ENCODE assay signal across 8 cellular contexts in the genomic region with DNA sequence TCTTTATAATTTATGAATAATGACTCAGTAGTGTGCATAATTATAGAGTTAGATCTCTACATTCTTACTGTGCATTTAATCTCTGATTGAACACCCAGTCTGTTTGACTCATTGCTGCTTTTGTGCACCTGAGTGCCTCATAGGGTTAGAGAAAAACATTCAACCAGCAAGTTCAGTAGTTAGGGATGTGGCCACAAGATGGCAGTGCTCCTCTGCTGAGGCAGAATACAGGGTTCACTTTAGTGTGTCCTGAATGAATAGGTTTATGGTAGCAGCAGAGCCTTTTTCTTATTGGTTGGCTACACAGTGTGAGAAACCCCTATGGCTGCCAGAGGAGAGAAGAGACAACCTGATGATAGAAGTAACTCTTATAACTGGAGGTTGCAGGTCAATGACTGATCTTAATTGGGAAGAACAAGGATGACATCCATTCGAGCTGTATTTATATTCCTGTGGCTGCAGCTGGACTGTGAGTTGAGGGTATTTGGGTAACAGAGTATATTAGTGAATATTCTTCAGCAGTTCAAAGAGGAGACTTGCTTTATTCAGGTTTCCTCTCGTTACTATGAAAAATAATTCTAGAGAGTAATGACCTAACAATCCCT.
DNase-seq lines count a peak whose midpoint lies in the region; ATAC-seq and TF ChIP-seq lines count a peak whose summit lies in the region.

No MANE protein-coding gene starts in this region.

- POLR2A ChIA-PET in Panc1 (lab: Charles Lee) = no interaction called here

- H3K36me3 ChIP-seq in Panc1 (ENCODE audit: control insufficient read depth, insufficient read depth, low read length) (no peaks in the 10 kb centered on the region), vagina (no peaks in the 10 kb centered on the region)

- CTCF ChIA-PET in Panc1 (lab: Charles Lee) = no interaction called here

- no TSS peak for BruUV-seq in Panc1 (replicated peaks; lab: Mats Ljungman, UMichigan)

- H3K4me3 ChIP-seq in Panc1 (ENCODE audit: low read depth in 2 of 2, low read length in 2 of 2) = no peak overlapping the region
- H3K4me3 ChIP-seq in fibroblast of villous mesenchyme (ENCODE audit: low read depth, low read length) = no peak overlapping the region
- no peak overlapping the region for H3K4me3 ChIP-seq in vagina

- TF ChIP-seq POLR2A in vagina (IDR thresholded peaks at IDR 0.05) = no peak

- no peaks in the 10 kb centered on the region for H3K4me1 ChIP-seq in Panc1 (ENCODE audit: control insufficient read depth, insufficient read depth, low read length)
- H3K4me1 ChIP-seq in vagina = no peaks in the 10 kb centered on the region

- intact Hi-C loops in Panc1 (cut with micrococcal nuclease; ENCODE audit: unreplicated experiment) = loop anchor here (2.0 kb wide), 1 partner anchor 64 kb away; no protein-coding TSS in a partner anchor
- intact Hi-C loops in posterior cingulate gyrus (cut with DNase I) = no loop called here
- intact Hi-C loops in vagina (cut with DNase I) = no loop called here

- H3K27ac ChIP-seq in Panc1 (ENCODE audit: low read length) (no peak overlapping the region), vagina (no peak overlapping the region)

- peak; percentile 72 for ATAC-seq in HG03039 (IDR thresholded peaks at IDR 0.05; ENCODE audit: unreplicated experiment)
- ATAC-seq in Panc1 = peak; percentile 89

- DNase-seq in NCI-H2227 (lab: John Stamatoyannopoulos, UW; ENCODE audit: unreplicated experiment) (peak; percentile 18), NCI-H2227 treated with DMSO at 0.1 percent for 48 hours (lab: John Stamatoyannopoulos, UW) (no peak), Panc1 (ENCODE audit: low read depth, low spot score) (peak; percentile 58), fibroblast of villous mesenchyme (ENCODE audit: low read depth) (peak; percentile 21), posterior cingulate gyrus (peak in 7 of 10 donors; percentile 25 to 80 (median 39)), vagina (ENCODE audit: extremely low spot score in 2 of 2) (no peak)
- DNase-seq in activated T-cell treated with anti-CD3 and anti-CD28 coated beads, Interleukin-2, amount 50 U/mL, for 1 hour = peak; percentile 71

- TF ChIP-seq CTCF in Panc1 (IDR thresholded peaks at IDR 0.05) = peak; percentile 79
- peak; percentile 69 for TF ChIP-seq CTCF in fibroblast of villous mesenchyme (IDR thresholded peaks at IDR 0.05; ENCODE audit: insufficient read depth, low read depth, low read length)
- peak; percentile 27 to 37 (median 36) for TF ChIP-seq CTCF in vagina (IDR thresholded peaks at IDR 0.05)

- no peaks in the 10 kb centered on the region for H3K9me3 ChIP-seq in Panc1 (ENCODE audit: control insufficient read depth, insufficient read depth, low read depth, low read length)
- no peaks in the 10 kb centered on the region for H3K9me3 ChIP-seq in vagina

- in situ Hi-C loops in Panc1 (cut with HindIII; ENCODE audit: low pct_unique_long_range_greater_than_20kb, low sequenced_read_pairs) = no loop called here

- no peaks in the 10 kb centered on the region; the same call in 1 of the 2 replicates for H3K27me3 ChIP-seq in Panc1 (ENCODE audit: control insufficient read depth, insufficient read depth, low read length)
- H3K27me3 ChIP-seq in vagina = no peaks in the 10 kb centered on the region

Comparison
In these comparisons a context has a peak if more than half of its experiments do, and no peak if none do; other contexts are left out.
1. DNase-seq: peak in NCI-H2227 (single experiment), Panc1 (single experiment), activated T-cell treated with anti-CD3 and anti-CD28 coated beads, Interleukin-2, amount 50 U/mL, for 1 hour (single experiment), fibroblast of villous mesenchyme (single experiment) and posterior cingulate gyrus (7 of 10); none in NCI-H2227 treated with DMSO at 0.1 percent for 48 hours (single experiment) and vagina (0 of 2).
2. Peak in every context shown above with its lines, with median percentiles within 50 percentile points of each other: CTCF ChIP-seq.